Comparison of ENCODE assay signal across 3 cellular contexts in genomic region chr11:66951135-66951534, GRCh38.
TF ChIP-seq lines count a peak whose summit lies in the region.

No MANE protein-coding gene starts in this region.

TF ChIP-seq in A549, 52 proteins besides CTCF, POLR2A, EP300 and RAD21:
- TF ChIP-seq ELK1 (IDR thresholded peaks at IDR 0.05; ENCODE audit: low read depth, low read length) (no peak), GATA3 (IDR thresholded peaks at IDR 0.05; ENCODE audit: borderline replicate concordance) (no peak), ZFP36 (IDR thresholded peaks at IDR 0.05; ENCODE audit: borderline replicate concordance, partially characterized antibody) (no peak), ZNF302 (CRISPR knock-in tag; IDR thresholded peaks at IDR 0.05) (no peak), HEYL (CRISPR knock-in tag; IDR thresholded peaks at IDR 0.05) (no peak), FOSB (CRISPR knock-in tag; IDR thresholded peaks at IDR 0.05) (no peak), HOXB13 (CRISPR knock-in tag; IDR thresholded peaks at IDR 0.05; ENCODE audit: low read depth) (no peak), JUN (IDR thresholded peaks at IDR 0.05) (no peak), KDM5A (IDR thresholded peaks at IDR 0.05) (no peak), POLR2AphosphoS2 (conservative IDR thresholded peaks at IDR 0.05; ENCODE audit: low read length) (no peak), KDM1A (IDR thresholded peaks at IDR 0.05; ENCODE audit: low read depth) (no peak), RARB (CRISPR knock-in tag; IDR thresholded peaks at IDR 0.05) (no peak), MAFK (IDR thresholded peaks at IDR 0.05; ENCODE audit: partially characterized antibody) (no peak), HOXA7 (CRISPR knock-in tag; IDR thresholded peaks at IDR 0.05) (no peak), RCOR1 (IDR thresholded peaks at IDR 0.05; ENCODE audit: low read depth, low read length) (no peak)
- TF ChIP-seq, protein P1, sequence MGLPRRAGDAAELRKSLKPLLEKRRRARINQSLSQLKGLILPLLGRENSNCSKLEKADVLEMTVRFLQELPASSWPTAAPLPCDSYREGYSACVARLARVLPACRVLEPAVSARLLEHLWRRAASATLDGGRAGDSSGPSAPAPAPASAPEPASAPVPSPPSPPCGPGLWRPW (IDR thresholded peaks at IDR 0.05), result no peak

TF ChIP-seq in HCT116, 20 proteins besides CTCF, POLR2A, EP300 and RAD21:
- TF ChIP-seq FOSL1 (IDR thresholded peaks at IDR 0.05; ENCODE audit: low read depth) (no peak), SP1 (IDR thresholded peaks at IDR 0.05; ENCODE audit: low read depth) (no peak), EZH2phosphoT487 (IDR thresholded peaks at IDR 0.05; ENCODE audit: borderline replicate concordance) (no peak), EGR1 (IDR thresholded peaks at IDR 0.05; ENCODE audit: low read depth) (no peak), ELF1 (IDR thresholded peaks at IDR 0.05; ENCODE audit: borderline replicate concordance, low read depth) (no peak)
- TF ChIP-seq, protein P2, sequence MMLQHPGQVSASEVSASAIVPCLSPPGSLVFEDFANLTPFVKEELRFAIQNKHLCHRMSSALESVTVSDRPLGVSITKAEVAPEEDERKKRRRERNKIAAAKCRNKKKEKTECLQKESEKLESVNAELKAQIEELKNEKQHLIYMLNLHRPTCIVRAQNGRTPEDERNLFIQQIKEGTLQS (IDR thresholded peaks at IDR 0.05), result no peak
TF ChIP-seq in HCT116: peak in this region for 0.

TF ChIP-seq in K562, 482 proteins besides CTCF, POLR2A, EP300 and RAD21:
- no peak for TF ChIP-seq CBX2 (IDR thresholded peaks at IDR 0.05; ENCODE audit: insufficient read depth, low read length, poor library complexity, severe bottlenecking)
- no peak for TF ChIP-seq DDX20 (tag; IDR thresholded peaks at IDR 0.05; ENCODE audit: low read depth)
- TF ChIP-seq MCM5 (IDR thresholded peaks at IDR 0.05; ENCODE audit: low read depth), result no peak
- no peak for TF ChIP-seq LEF1 (IDR thresholded peaks at IDR 0.05)
- TF ChIP-seq CHD1 (IDR thresholded peaks at IDR 0.05; ENCODE audit: low read length), result no peak
- TF ChIP-seq SIN3B (IDR thresholded peaks at IDR 0.05; ENCODE audit: low read depth), result no peak
- no peak for TF ChIP-seq POLR2H (tag; IDR thresholded peaks at IDR 0.05; ENCODE audit: low read depth)
- no peak for TF ChIP-seq LARP7 (IDR thresholded peaks at IDR 0.05)
- no peak for TF ChIP-seq ATF6 (CRISPR knock-in tag; IDR thresholded peaks at IDR 0.05)
- no peak for TF ChIP-seq ZNF75A (CRISPR knock-in tag; IDR thresholded peaks at IDR 0.05)
- TF ChIP-seq MAZ (CRISPR knock-in tag; conservative IDR thresholded peaks at IDR 0.05 in 1 of 2, IDR thresholded peaks at IDR 0.05 in 1 of 2), result no peak
